Comparison of ENCODE assay signal across 8 cellular contexts in the genomic region with DNA sequence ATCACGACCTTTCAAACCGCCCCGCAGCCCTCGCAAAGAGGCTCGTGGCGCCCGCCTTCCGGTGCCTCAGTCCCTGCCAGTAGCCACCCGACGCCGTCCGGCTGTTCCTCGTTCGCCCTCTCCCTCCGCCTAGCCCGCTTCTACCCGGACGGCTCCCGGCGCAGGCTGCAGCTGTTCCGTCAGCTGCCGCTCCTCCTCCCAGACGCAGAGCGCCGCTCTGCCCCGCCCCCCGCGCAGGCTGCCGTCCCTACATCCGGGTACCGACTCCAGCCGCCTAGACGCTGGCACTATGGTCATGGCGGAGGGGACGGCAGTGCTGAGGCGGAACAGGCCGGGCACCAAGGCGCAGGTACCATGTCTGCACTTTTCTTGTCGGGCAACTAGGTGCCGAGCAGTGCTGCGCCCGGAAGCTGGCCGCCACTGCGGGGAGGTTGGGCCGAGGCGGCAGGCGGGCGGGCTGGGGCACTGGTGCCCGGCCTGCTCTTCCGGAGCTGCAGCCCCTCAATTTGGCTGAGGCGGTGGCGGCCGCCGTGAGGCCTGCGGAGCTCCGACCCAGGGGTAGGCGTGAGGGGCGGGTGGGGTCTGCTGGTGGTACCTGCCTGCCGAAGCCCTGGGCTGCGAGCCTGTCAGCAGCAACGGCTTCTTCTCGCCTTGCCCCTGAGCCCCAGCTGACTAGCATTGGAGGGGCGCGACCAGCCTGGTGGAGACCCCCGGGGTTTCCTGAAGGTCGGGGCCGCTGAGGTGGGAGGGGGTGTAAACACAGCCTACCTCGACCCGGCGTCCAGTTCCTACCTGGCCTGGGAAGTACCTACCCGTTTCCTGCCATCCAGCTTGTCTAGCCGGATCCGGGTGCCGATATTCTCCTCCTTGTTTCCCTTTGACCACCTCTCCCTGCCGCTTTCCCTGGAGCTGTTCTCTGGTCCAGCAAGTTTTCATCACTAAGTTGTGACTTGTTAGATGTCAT. TPM values are rescaled to one million over a fixed set of nuclear protein-coding genes. Genes with fewer than 3 reads are reported as not detected.
DNase-seq lines count a peak whose midpoint lies in the region; ATAC-seq and TF ChIP-seq lines count a peak whose summit lies in the region.

TSS of gene MOB4 (plus strand) at position 269 of the 964 bp plus-strand sequence. CDS start at position 290, 21 bp downstream.

- TF ChIP-seq EP300 in gastroesophageal sphincter (IDR thresholded peaks at IDR 0.05): no peak

- H3K4me1 Mint-ChIP-seq in HFFc6 (ENCODE audit: low read depth): peaks cover 36% of the 10 kb centered on the region
- peaks cover 42% of the 10 kb centered on the region for H3K4me1 Mint-ChIP-seq in activated naive CD4-positive, alpha-beta T cell treated with anti-CD3 and anti-CD28 coated beads, Interleukin-2, amount 10 ng/mL, durations not matched to agents 7 days and 5 days

- H3K4me3 ChIP-seq in NB4 (ENCODE audit: low read depth, low read length) (peak within 1 kb of the TSS; percentile 99), SK-N-MC (peak within 1 kb of the TSS; percentile 80), gastroesophageal sphincter (peak within 1 kb of the TSS; percentile 58 to 82)

- H3K36me3 ChIP-seq in SK-N-MC (ENCODE audit: insufficient read depth, low read length) (peaks cover 17% of the 10 kb centered on the region), gastroesophageal sphincter (no peaks in the 10 kb centered on the region)

- H3K4me1 ChIP-seq in gastroesophageal sphincter: peaks cover 0 to 52% (median 0%) of the 10 kb centered on the region in 3 donors

- ATAC-seq in gastroesophageal sphincter: peak; percentile 99

- H3K27me3 Mint-ChIP-seq in HFFc6 (ENCODE audit: insufficient read depth): no peaks in the 10 kb centered on the region; the same call in 1 of the 2 replicates
- no peaks in the 10 kb centered on the region for H3K27me3 Mint-ChIP-seq in activated naive CD4-positive, alpha-beta T cell treated with anti-CD3 and anti-CD28 coated beads, Interleukin-2, amount 10 ng/mL, durations not matched to agents 7 days and 5 days

- CTCF ChIA-PET in activated naive CD4-positive, alpha-beta T cell treated with anti-CD3 and anti-CD28 coated beads, Interleukin-2, amount 10 ng/mL, durations not matched to agents 7 days and 5 days (lab: Charles Lee): interaction anchor here (0.7 to 1.8 kb wide), 3 partner anchors 10 to 297 kb away, joined by 3 to 4 read pairs (median 3); no protein-coding TSS in a partner anchor

- H3K27ac Mint-ChIP-seq in HFFc6: peak within 1 kb of the TSS; percentile 92
- H3K27ac Mint-ChIP-seq in activated naive CD4-positive, alpha-beta T cell treated with anti-CD3 and anti-CD28 coated beads, Interleukin-2, amount 10 ng/mL, durations not matched to agents 7 days and 5 days: peak within 1 kb of the TSS; percentile 96

- H3K27me3 ChIP-seq in gastroesophageal sphincter: no peaks in the 10 kb centered on the region

- peak within 1 kb of the TSS; percentile 100 for H3K4me3 Mint-ChIP-seq in HFFc6
- H3K4me3 Mint-ChIP-seq in activated naive CD4-positive, alpha-beta T cell treated with anti-CD3 and anti-CD28 coated beads, Interleukin-2, amount 10 ng/mL, durations not matched to agents 7 days and 5 days: peak within 1 kb of the TSS; percentile 98

- TF ChIP-seq POLR2A in NB4 (IDR thresholded peaks at IDR 0.05; ENCODE audit: extremely low read depth, insufficient read length) (peak; percentile 85), gastroesophageal sphincter (IDR thresholded peaks at IDR 0.05) (peak; percentile 78 to 84)

- H3K9me3 Mint-ChIP-seq in HFFc6: no peaks in the 10 kb centered on the region
- H3K9me3 Mint-ChIP-seq in activated naive CD4-positive, alpha-beta T cell treated with anti-CD3 and anti-CD28 coated beads, Interleukin-2, amount 10 ng/mL, durations not matched to agents 7 days and 5 days: peaks cover 4% of the 10 kb centered on the region

- peak; percentile 8; the same call in 1 of the 2 replicates for TF ChIP-seq CTCF in HFFc6 (IDR thresholded peaks at IDR 0.05)
- TF ChIP-seq CTCF in NB4 (IDR thresholded peaks at IDR 0.05; ENCODE audit: low read depth, low read length): no peak
- TF ChIP-seq CTCF in gastroesophageal sphincter (IDR thresholded peaks at IDR 0.05): peak in 2 of 4 experiments; percentile 14 to 26

- H3K27ac ChIP-seq in SK-N-MC: peak within 1 kb of the TSS; percentile 61
- H3K27ac ChIP-seq in gastroesophageal sphincter: peak within 1 kb of the TSS; percentile 82 to 97 (median 92)

- peak within 1 kb of the TSS; percentile 95 for H3K9ac ChIP-seq in SK-N-MC (ENCODE audit: insufficient read length)

- DNase-seq in GM04503 (ENCODE audit: low read depth) (peak; percentile 62), HFFc6 (peak; percentile 92), NB4 (ENCODE audit: low read depth) (peak; percentile 99), SK-N-MC (ENCODE audit: low read depth, low spot score) (no peak), non-pigmented ciliary epithelial cell (ENCODE audit: low read depth) (peak; percentile 60), superior temporal gyrus (ENCODE audit: extremely low spot score) (peak; percentile 96)
- DNase-seq in activated naive CD4-positive, alpha-beta T cell treated with anti-CD3 and anti-CD28 coated beads, Interleukin-2, amount 10 ng/mL, durations not matched to agents 7 days and 5 days: peak; percentile 95

- no peaks in the 10 kb centered on the region for H3K9me3 ChIP-seq in SK-N-MC (ENCODE audit: low read depth, low read length)
- no peaks in the 10 kb centered on the region for H3K9me3 ChIP-seq in gastroesophageal sphincter

- peaks cover 13% of the 10 kb centered on the region for H3K36me3 Mint-ChIP-seq in HFFc6 (ENCODE audit: low read depth)
- peaks cover 20% of the 10 kb centered on the region for H3K36me3 Mint-ChIP-seq in activated naive CD4-positive, alpha-beta T cell treated with anti-CD3 and anti-CD28 coated beads, Interleukin-2, amount 10 ng/mL, durations not matched to agents 7 days and 5 days

- 0 to 5% methylated on average over 4 to 5 of the region's 75 CpGs for WGBS in gastroesophageal sphincter (ENCODE audit: low coverage in 1 of 2), 2 donors

RNA-seq across cellular contexts. Expression of gene MOB4, which starts in this region (rescaled TPM):
- 10 to 100 TPM; 30.1 to 38.6 (median 34.4) TPM for total RNA-seq in HFFc6 (2021; fragmentation: NEBNext Ultra II Directional; extraction: Animal tissue kit (Norgen Biotek cat#: 25700))
- 10 to 100 TPM; 32.0 to 53.9 (median 36.8) TPM for total RNA-seq in gastroesophageal sphincter
